27 cellular contexts compared by ENCODE assay signal in genomic region chr17:14032234-14032633, GRCh38.
"Had no signal": no experiment of that assay in that cellular context is flagged by ENCODE, and none has a peak within 500 bp of the region (broad histone marks: within the 10 kb centered on the region; RNA-seq: fewer than 3 reads in every experiment).

No MANE protein-coding gene starts in this region.

- DNase-seq: heart right ventricle; islet precursor cell; left ventricle myocardium inferior; midbrain; naive thymus-derived CD8-positive, alpha-beta T cell; occipital lobe; psoas muscle; stimulated activated CD4-positive, alpha-beta T cell treated with anti-CD3 and anti-CD28 coated beads, Interleukin-12 subunit alpha, Interleukin-12 subunit beta, amount 100 ng/mL, for 4 hours; stimulated activated CD4-positive, alpha-beta T cell treated with anti-CD3 and anti-CD28 coated beads, Interleukin-15, amount 100 ng/mL, for 24 hours; stimulated activated CD4-positive, alpha-beta T cell treated with anti-CD3 and anti-CD28 coated beads, Interleukin-2, amount 100 ng/mL, for 24 hours; stimulated activated CD4-positive, alpha-beta T cell treated with anti-CD3 and anti-CD28 coated beads, Interleukin-4, amount 100 ng/mL, for 1 hour; stimulated activated naive CD4-positive, alpha-beta T cell; tibial artery; trophoblast cell; upper lobe of right lung had no signal

- H3K79me2 ChIP-seq: hepatocyte, parathyroid adenoma had no signal

- H3K4me1 Mint-ChIP-seq: memory B cell, nephron, neural progenitor cell had no signal

- H3K27ac Mint-ChIP-seq: memory B cell; nephron; neural progenitor cell; stimulated activated naive CD8-positive, alpha-beta T cell treated with anti-CD3 and anti-CD28 coated beads, Interleukin-15, Interleukin-2, amounts not matched to agents 100 ng/mL and 50 ng/mL, for 24 hours had no signal

- H3K9me3 Mint-ChIP-seq: neural progenitor cell; stimulated activated naive CD8-positive, alpha-beta T cell treated with anti-CD3 and anti-CD28 coated beads, Interleukin-15, Interleukin-2, amounts not matched to agents 100 ng/mL and 50 ng/mL, for 24 hours had no signal

- H3K36me3 ChIP-seq: neural progenitor cell had no signal

- H3K27ac ChIP-seq: heart right ventricle, hepatocyte, left ventricle myocardium inferior, neural progenitor cell, neutrophil, parathyroid adenoma, psoas muscle, skin epidermis, suprapubic skin, thoracic aorta, tibial artery, upper lobe of right lung had no signal

- H3K4me2 ChIP-seq: hepatocyte, neural progenitor cell had no signal

- H3K27me3 ChIP-seq: heart right ventricle, hepatocyte, neural progenitor cell, neutrophil, suprapubic skin, tibial artery, upper lobe of right lung had no signal

- H3K9ac ChIP-seq: neural progenitor cell, parathyroid adenoma had no signal

- H3K4me1 ChIP-seq: heart right ventricle, left ventricle myocardium inferior, neural progenitor cell, psoas muscle, suprapubic skin, tibial artery, upper lobe of right lung had no signal

- H3K4me3 ChIP-seq: heart right ventricle, hepatocyte, left ventricle myocardium inferior, lung, neural progenitor cell, psoas muscle, skin epidermis, suprapubic skin, thoracic aorta, tibial artery, upper lobe of right lung had no signal

- ATAC-seq: heart right ventricle; naive thymus-derived CD8-positive, alpha-beta T cell; psoas muscle; sciatic nerve; upper lobe of right lung had no signal

- H2AFZ ChIP-seq: hepatocyte, neural progenitor cell, parathyroid adenoma had no signal

- H3K27me3 Mint-ChIP-seq: memory B cell; naive thymus-derived CD8-positive, alpha-beta T cell; stimulated activated naive CD8-positive, alpha-beta T cell treated with anti-CD3 and anti-CD28 coated beads, Interleukin-15, Interleukin-2, amounts not matched to agents 100 ng/mL and 50 ng/mL, for 24 hours had no signal

- H3K9me3 ChIP-seq: heart right ventricle, left ventricle myocardium inferior, neutrophil, psoas muscle, suprapubic skin, thoracic aorta, tibial artery, upper lobe of right lung had no signal

- H3K4me3 Mint-ChIP-seq: memory B cell; naive thymus-derived CD8-positive, alpha-beta T cell; nephron; neural progenitor cell; stimulated activated naive CD8-positive, alpha-beta T cell treated with anti-CD3 and anti-CD28 coated beads, Interleukin-15, Interleukin-2, amounts not matched to agents 100 ng/mL and 50 ng/mL, for 24 hours had no signal
